In genomic region chr17:38742431-38743308, GRCh38 we compare ENCODE assay signal across 8 cellular contexts. TPM values are rescaled to one million over a fixed set of nuclear protein-coding genes. Genes with fewer than 3 reads are reported as not detected.
DNase-seq lines count a peak whose midpoint lies in the region; ATAC-seq and TF ChIP-seq lines count a peak whose summit lies in the region.

No MANE protein-coding gene starts in this region.

- H3K27ac ChIP-seq in DND-41 (ENCODE audit: low read length) (no peak overlapping the region), duodenal mucosa (ENCODE audit: low read depth, low read length) (peak overlapping the region; percentile 74)

- H3K27me3 ChIP-seq in DND-41 (ENCODE audit: insufficient read depth, low read length, poor library complexity) (no peaks in the 10 kb centered on the region), duodenal mucosa (ENCODE audit: control insufficient read depth in 1 of 2, insufficient read depth in 2 of 2, low read length in 2 of 2) (peaks cover 3% of the 10 kb centered on the region in 2 donors)

- H3K36me3 ChIP-seq in DND-41 (ENCODE audit: insufficient read depth, low read length), result peaks cover 28% of the 10 kb centered on the region
- H3K36me3 ChIP-seq in duodenal mucosa (ENCODE audit: control insufficient read depth in 1 of 2, insufficient read depth in 2 of 2, low read length in 2 of 2), result no peaks in the 10 kb centered on the region

- peaks cover 72% of the 10 kb centered on the region for H3K79me2 ChIP-seq in DND-41 (ENCODE audit: insufficient read depth, low read length)

- H3K9me3 ChIP-seq in DND-41 (ENCODE audit: insufficient read depth, low read length, severe bottlenecking), result no peaks in the 10 kb centered on the region
- H3K9me3 ChIP-seq in duodenal mucosa (ENCODE audit: control insufficient read depth in 1 of 2, low read length in 2 of 2), result no peaks in the 10 kb centered on the region

- peaks cover 55% of the 10 kb centered on the region; the same call in 1 of the 2 replicates for H4K20me1 ChIP-seq in DND-41 (ENCODE audit: insufficient read depth, low read length)

- no peak for TF ChIP-seq CTCF in DND-41 (IDR thresholded peaks at IDR 0.05; ENCODE audit: borderline replicate concordance, extremely low read depth, low read length, poor library complexity, severe bottlenecking)

- H3K4me3 ChIP-seq in DND-41 (ENCODE audit: low read depth in 1 of 2, low read length in 2 of 2) (no peak overlapping the region), duodenal mucosa (ENCODE audit: low read depth in 1 of 2, low read length in 2 of 2) (peak overlapping the region; percentile 0 to 2)

- no peak overlapping the region for H2AFZ ChIP-seq in DND-41 (ENCODE audit: low read depth, low read length)

- H3K4me1 ChIP-seq in DND-41 (ENCODE audit: insufficient read depth, low read length), result peaks cover 28% of the 10 kb centered on the region
- H3K4me1 ChIP-seq in duodenal mucosa (ENCODE audit: control insufficient read depth in 1 of 2, insufficient read depth in 2 of 2, low read length in 2 of 2), result peaks cover 48 to 67% of the 10 kb centered on the region in 2 donors

- H3K4me2 ChIP-seq in DND-41 (ENCODE audit: insufficient read depth, low read length), result no peak overlapping the region

- DNase-seq in DND-41 (no peak), NCI-H345 (lab: John Stamatoyannopoulos, UW) (peak; percentile 39), myocyte (ENCODE audit: low read depth) (peak; percentile 75), AML-193 (lab: John Stamatoyannopoulos, UW) (no peak)
- DNase-seq in stimulated activated naive CD4-positive, alpha-beta T cell (lab: John Stamatoyannopoulos, UW), result no peak

- H3K9ac ChIP-seq in DND-41 (ENCODE audit: low read depth, low read length) (no peak overlapping the region), duodenal mucosa (ENCODE audit: low read depth in 1 of 2, low read length in 2 of 2) (peak overlapping the region in 1 of 2 donors; percentile 52)

- ATAC-seq in DND-41 (ENCODE audit: insufficient read depth, low read depth), result peak; percentile 39; the same call in 2 of the 3 replicates
- no peak for ATAC-seq in GM19023 (IDR thresholded peaks at IDR 0.05; ENCODE audit: unreplicated experiment)
- ATAC-seq in HG03139 (IDR thresholded peaks at IDR 0.05; ENCODE audit: unreplicated experiment), result no peak

RNA-seq across cellular contexts. Expression of gene PCGF2, which starts 5.5 kb away (rescaled TPM):
- total RNA-seq in myocyte, result 2.0 and 2.3 TPM in 2 replicates
- 46.0 TPM for polyA plus RNA-seq in myocyte (2012)

RNA-seq across cellular contexts. Expression of gene PSMB3, which starts 9.9 kb away (rescaled TPM):
- total RNA-seq in myocyte, result 165 and 179 TPM in 2 replicates
- 229 TPM for polyA plus RNA-seq in myocyte (2012)

RNA-seq across cellular contexts. Expression of gene CISD3, which starts 12.5 kb away (rescaled TPM):
- total RNA-seq in myocyte, result 3.7 and 6.2 TPM in 2 replicates
- 32.6 TPM for polyA plus RNA-seq in myocyte (2012)

RNA-seq across cellular contexts. Expression of gene MLLT6, which starts 37.6 kb away (rescaled TPM):
- 42.7 and 54.6 TPM in 2 replicates for total RNA-seq in myocyte
- 59.5 TPM for polyA plus RNA-seq in myocyte (2012)

RNA-seq across cellular contexts. Expression of gene PIP4K2B, which starts 56.7 kb away (rescaled TPM):
- total RNA-seq in myocyte, result 74.4 and 89.7 TPM in 2 replicates
- 46.0 TPM for polyA plus RNA-seq in myocyte (2012)

Comparison
In these comparisons a context has a peak if more than half of its experiments do, and no peak if none do; other contexts are left out.
1. DNase-seq: peak in NCI-H345 (single experiment) and myocyte (single experiment); none in DND-41 (single experiment), stimulated activated naive CD4-positive, alpha-beta T cell (0 of 6) and AML-193 (0 of 2).
2. H3K4me3 ChIP-seq: peak in duodenal mucosa (2 of 2); none in DND-41 (0 of 2).